Comparison of ENCODE assay signal across 10 cellular contexts in genomic region chr19:7927605-7928333, GRCh38. TPM values are rescaled to one million over a fixed set of nuclear protein-coding genes. Genes with fewer than 3 reads are reported as not detected.
A peak's percentile ranks its signal among the peaks of the same experiment; 100 is the strongest.
DNase-seq lines count a peak whose midpoint lies in the region; ATAC-seq and TF ChIP-seq lines count a peak whose summit lies in the region.
"Had no signal": no experiment of that assay in that cellular context is flagged by ENCODE, and none has a peak within 500 bp of the region (broad histone marks: within the 10 kb centered on the region; RNA-seq: fewer than 3 reads in every experiment).

No MANE protein-coding gene starts in this region.

- DNase-seq in PC-9 (no peak), mesenchymal stem cell (no peak)
- DNase-seq in central memory CD8-positive, alpha-beta T cell (ENCODE audit: low spot score in 2 of 2) = no peak
- DNase-seq: activated CD4-positive, alpha-beta T cell treated with anti-CD3 and anti-CD28 coated beads, Interleukin-2, amount 10 ng/mL, durations not matched to agents 7 days and 5 days; NCI-H187; SIG-M5 had no signal

- H3K14ac ChIP-seq in mesenchymal stem cell (ENCODE audit: low read length in 2 of 2) = no peak overlapping the region

- H3K9ac ChIP-seq in mesenchymal stem cell (ENCODE audit: low read length) = peak overlapping the region; percentile 90

- peak overlapping the region; percentile 3 for H4K91ac ChIP-seq in mesenchymal stem cell (ENCODE audit: low read length)

- H3K36me3 ChIP-seq in PC-9 (ENCODE audit: low read depth) = no peaks in the 10 kb centered on the region
- H3K36me3 ChIP-seq in mesenchymal stem cell (ENCODE audit: control insufficient read depth in 1 of 2, insufficient read depth in 2 of 2, low read depth in 1 of 2, low read length in 2 of 2) = peaks cover 31 to 60% of the 10 kb centered on the region in 2 experiments
- peaks cover 31% of the 10 kb centered on the region for H3K36me3 ChIP-seq in thymus (ENCODE audit: control insufficient read depth, insufficient read depth)

- H3K4me2 ChIP-seq in PC-9 (peak overlapping the region; percentile 64; the same call in 1 of the 2 replicates), mesenchymal stem cell (ENCODE audit: low read length, poor library complexity, severe bottlenecking) (no peak overlapping the region)

- peak overlapping the region; percentile 40 for H3K4me3 Mint-ChIP-seq in central memory CD8-positive, alpha-beta T cell
- H3K4me3 Mint-ChIP-seq: activated CD4-positive, alpha-beta T cell treated with anti-CD3 and anti-CD28 coated beads, Interleukin-2, amount 10 ng/mL, durations not matched to agents 7 days and 5 days had no signal

- BruUV-seq in PC-9 (replicated peaks; lab: Mats Ljungman, UMichigan) = no TSS peak

- H3K9me2 ChIP-seq in PC-9 (ENCODE audit: insufficient read depth) = no peaks in the 10 kb centered on the region

- intact Hi-C loops in PC-9 (cut with micrococcal nuclease; ENCODE audit: unreplicated experiment) = loop anchor here (5.0 to 10.0 kb wide), 2 partner anchors 253 to 325 kb away; partner anchors contain the start of gene MCEMP1

- H2AK5ac ChIP-seq in mesenchymal stem cell (ENCODE audit: low read length, severe bottlenecking) = no peak overlapping the region

- peaks cover 48% of the 10 kb centered on the region for H3F3A ChIP-seq in PC-9 (ENCODE audit: insufficient read depth, low read depth)

- peaks cover 16% of the 10 kb centered on the region for H3K4me1 Mint-ChIP-seq in central memory CD8-positive, alpha-beta T cell

- H3K27me3 ChIP-seq in PC-9 (ENCODE audit: insufficient read depth, low read depth) (no peaks in the 10 kb centered on the region), mesenchymal stem cell (ENCODE audit: control insufficient read depth in 1 of 2, insufficient read depth in 1 of 2, low read length in 2 of 2) (no peaks in the 10 kb centered on the region), thymus (ENCODE audit: control insufficient read depth, insufficient read depth) (no peaks in the 10 kb centered on the region)

- no peak overlapping the region for H2BK15ac ChIP-seq in mesenchymal stem cell (ENCODE audit: low read depth, poor library complexity, severe bottlenecking)

- H3K9me3 ChIP-seq in PC-9 (ENCODE audit: insufficient read depth, low read depth) (no peaks in the 10 kb centered on the region), mesenchymal stem cell (ENCODE audit: control insufficient read depth, low read length) (no peaks in the 10 kb centered on the region), thymus (ENCODE audit: control insufficient read depth) (no peaks in the 10 kb centered on the region)

- H3K4me3 ChIP-seq in PC-9 (no peak overlapping the region), mesenchymal stem cell (ENCODE audit: insufficient read depth in 1 of 2, low read depth in 1 of 2, low read length in 2 of 2) (peak overlapping the region in 1 of 2 experiments; percentile 52), thymus (ENCODE audit: low read length) (no peak overlapping the region)

- H3K27ac Mint-ChIP-seq in central memory CD8-positive, alpha-beta T cell (ENCODE audit: low read depth) = no peak overlapping the region
- H3K27ac Mint-ChIP-seq: activated CD4-positive, alpha-beta T cell treated with anti-CD3 and anti-CD28 coated beads, Interleukin-2, amount 10 ng/mL, durations not matched to agents 7 days and 5 days had no signal

- H3K18ac ChIP-seq in mesenchymal stem cell (ENCODE audit: low read depth in 1 of 2, low read length in 2 of 2) = no peak overlapping the region

- peaks cover 18% of the 10 kb centered on the region for H3K79me1 ChIP-seq in mesenchymal stem cell (replicated peaks; ENCODE audit: low read length, poor library complexity, severe bottlenecking)

- H3K79me2 ChIP-seq in PC-9 (ENCODE audit: low read depth) = 0 out of 2 replicates have a peak, but pooled peaks cover 4% of the 10 kb centered on the region

- CTCF ChIA-PET in PC-9 (lab: Charles Lee) = no interaction called here

- H2BK12ac ChIP-seq in mesenchymal stem cell (ENCODE audit: low read length in 2 of 2) = no peak overlapping the region

- 94% methylated on average over 23 of the region's 23 CpGs for WGBS in mesenchymal stem cell
- 98% methylated on average over 23 of the region's 23 CpGs for WGBS in thymus

- H3K23ac ChIP-seq in mesenchymal stem cell (ENCODE audit: low read length in 2 of 2) = no peak overlapping the region

- no peak for TF ChIP-seq CTCF in PC-9 (conservative IDR thresholded peaks at IDR 0.05)

- H3K27ac ChIP-seq in PC-9 (peak overlapping the region; percentile 92), mesenchymal stem cell (ENCODE audit: low read length, poor library complexity, severe bottlenecking) (no peak overlapping the region), thymus (ENCODE audit: low read depth) (peak overlapping the region; percentile 38)

- H4K8ac ChIP-seq in mesenchymal stem cell (ENCODE audit: low read length) = no peak overlapping the region

- H4K20me1 ChIP-seq in PC-9 (ENCODE audit: insufficient read depth) = peaks cover 8% of the 10 kb centered on the region; the same call in 1 of the 2 replicates

- POLR2A ChIA-PET in PC-9 (lab: Charles Lee; ENCODE audit: unreplicated experiment) = interaction anchor here (0.6 kb wide), 1 partner anchor 318 kb away, joined by 10 read pairs; no protein-coding TSS in a partner anchor

- H3K9me3 Mint-ChIP-seq in central memory CD8-positive, alpha-beta T cell = no peaks in the 10 kb centered on the region
- H3K9me3 Mint-ChIP-seq: activated CD4-positive, alpha-beta T cell treated with anti-CD3 and anti-CD28 coated beads, Interleukin-2, amount 10 ng/mL, durations not matched to agents 7 days and 5 days had no signal

- no peaks in the 10 kb centered on the region for H3K27me3 Mint-ChIP-seq in central memory CD8-positive, alpha-beta T cell
- H3K27me3 Mint-ChIP-seq: activated CD4-positive, alpha-beta T cell treated with anti-CD3 and anti-CD28 coated beads, Interleukin-2, amount 10 ng/mL, durations not matched to agents 7 days and 5 days had no signal

- no peak overlapping the region for H2BK120ac ChIP-seq in mesenchymal stem cell (ENCODE audit: low read depth, low read length)

- H3K36me3 Mint-ChIP-seq in central memory CD8-positive, alpha-beta T cell (ENCODE audit: insufficient read depth) = peaks cover 24% of the 10 kb centered on the region

- H3K4me1 ChIP-seq in PC-9 (replicated peaks; ENCODE audit: insufficient read depth) = peaks cover 28% of the 10 kb centered on the region
- H3K4me1 ChIP-seq in mesenchymal stem cell (ENCODE audit: control insufficient read depth, insufficient read depth, low read depth, low read length) = peaks cover 44% of the 10 kb centered on the region
- H3K4me1 ChIP-seq in thymus (ENCODE audit: control insufficient read depth, insufficient read depth, low read length) = peaks cover 17% of the 10 kb centered on the region

- no peak for ATAC-seq in central memory CD8-positive, alpha-beta T cell (replicated peaks; ENCODE audit: extremely low read depth, poor library complexity, severe bottlenecking)
- ATAC-seq in HG02642 (IDR thresholded peaks at IDR 0.05; ENCODE audit: poor library complexity, unreplicated experiment) (no peak), HG03039 (IDR thresholded peaks at IDR 0.05; ENCODE audit: unreplicated experiment) (no peak)
- ATAC-seq in activated CD4-positive, CD25-positive, alpha-beta regulatory T cell treated with anti-CD3 and anti-CD28 coated beads, Interleukin-2, amount 50 U/mL, for 24 hours = no peak

- H2AFZ ChIP-seq in PC-9 (no peak overlapping the region), mesenchymal stem cell (ENCODE audit: low read depth, low read length) (no peak overlapping the region)

- H3K4ac ChIP-seq in mesenchymal stem cell (ENCODE audit: low read depth in 1 of 2, low read length in 2 of 2) = no peak overlapping the region

- no peak overlapping the region for H2BK5ac ChIP-seq in mesenchymal stem cell (ENCODE audit: low read depth, low read length, poor library complexity, severe bottlenecking)

RNA-seq across cellular contexts. Expression of gene CTXN1, which starts 1.8 kb away (rescaled TPM):
- 54.5 and 71.2 TPM in 2 replicates for total RNA-seq in PC-9 (2021)
- 20.6 TPM for polyA plus RNA-seq in mesenchymal stem cell (2013, experiment 1 of 2)
- 19.0 TPM for polyA plus RNA-seq in mesenchymal stem cell (2013, experiment 2 of 2)
- 0.82 TPM for polyA plus RNA-seq in thymus
- total RNA-seq: activated CD4-positive, alpha-beta T cell treated with anti-CD3 and anti-CD28 coated beads, Interleukin-2, amount 10 ng/mL, durations not matched to agents 7 days and 5 days had no signal

RNA-seq across cellular contexts. Expression of gene SNAPC2, which starts 7.6 kb away (rescaled TPM):
- 37.5 and 42.1 TPM in 2 replicates for total RNA-seq in PC-9 (2021)
- 25.1 TPM for polyA plus RNA-seq in mesenchymal stem cell (2013, experiment 1 of 2)
- polyA plus RNA-seq in mesenchymal stem cell (2013, experiment 2 of 2) = 25.1 TPM
- 16.0 TPM for polyA plus RNA-seq in thymus

RNA-seq across cellular contexts. Expression of gene TGFBR3L, which starts 13.1 kb away (rescaled TPM):
- total RNA-seq in PC-9 (2021) = 2.0 and 2.3 TPM in 2 replicates
- 3.1 TPM for polyA plus RNA-seq in mesenchymal stem cell (2013, experiment 1 of 2)
- polyA plus RNA-seq in mesenchymal stem cell (2013, experiment 2 of 2) = 2.7 TPM
- polyA plus RNA-seq in thymus = 0.05 TPM

RNA-seq across cellular contexts. Expression of gene TIMM44, which starts 15.7 kb away (rescaled TPM):
- 72.8 and 74.6 TPM in 2 replicates for total RNA-seq in PC-9 (2021)
- 43.2 TPM for polyA plus RNA-seq in mesenchymal stem cell (2013, experiment 1 of 2)
- polyA plus RNA-seq in mesenchymal stem cell (2013, experiment 2 of 2) = 41.3 TPM
- polyA plus RNA-seq in thymus = 41.8 TPM

RNA-seq across cellular contexts. Expression of gene MAP2K7, which starts 24.1 kb away (rescaled TPM):
- total RNA-seq in PC-9 (2021) = 52.4 and 54.0 TPM in 2 replicates
- 19.1 TPM for polyA plus RNA-seq in mesenchymal stem cell (2013, experiment 1 of 2)
- 18.7 TPM for polyA plus RNA-seq in mesenchymal stem cell (2013, experiment 2 of 2)
- 45.4 TPM for polyA plus RNA-seq in thymus
